Comparison of ENCODE assay signal across 12 cellular contexts in genomic region chr11:40227730-40228129, GRCh38.
DNase-seq lines count a peak whose midpoint lies in the region; ATAC-seq, FAIRE-seq and TF ChIP-seq lines count a peak whose summit lies in the region.
"Had no signal": no experiment of that assay in that cellular context is flagged by ENCODE, and none has a peak within 500 bp of the region (broad histone marks: within the 10 kb centered on the region; RNA-seq: fewer than 3 reads in every experiment).

No MANE protein-coding gene starts in this region.

- no peaks in the 10 kb centered on the region for H3K9me3 ChIP-seq in astrocyte (ENCODE audit: insufficient read depth, low read depth, low read length)
- no peaks in the 10 kb centered on the region for H3K9me3 ChIP-seq in hepatocyte (ENCODE audit: low read depth)
- H3K9me3 ChIP-seq in BE2C, result no peaks in the 10 kb centered on the region

- no peaks in the 10 kb centered on the region for H3K36me3 ChIP-seq in astrocyte (ENCODE audit: insufficient read depth, low read length)
- H3K36me3 ChIP-seq in hepatocyte (replicated peaks; ENCODE audit: insufficient read depth, low read depth), result no peaks in the 10 kb centered on the region
- H3K36me3 ChIP-seq in BE2C, result no peaks in the 10 kb centered on the region

- H3K27me3 ChIP-seq in astrocyte (ENCODE audit: insufficient read depth, low read length), result no peaks in the 10 kb centered on the region
- H3K27me3 ChIP-seq in hepatocyte, result no peaks in the 10 kb centered on the region
- no peaks in the 10 kb centered on the region for H3K27me3 ChIP-seq in BE2C

- H3K4me3 Mint-ChIP-seq in astrocyte (ENCODE audit: unreplicated experiment), result no peak overlapping the region

- FAIRE-seq in astrocyte (lab: Jason Lieb, UNC), result no peak
- FAIRE-seq: TTC549 had no signal

- peak; percentile 6 for DNase-seq in astrocyte (ENCODE audit: low read depth)
- no peak for DNase-seq in hepatocyte (ENCODE audit: low spot score)
- no peak for DNase-seq in foreskin melanocyte
- DNase-seq in SHP77 treated with DMSO at 0.1 percent for 48 hours (lab: John Stamatoyannopoulos, UW), result no peak
- DNase-seq in BE2C, result no peak
- DNase-seq: GDM1, NCI-H345 had no signal

- H3K36me3 Mint-ChIP-seq in astrocyte (ENCODE audit: low read depth, unreplicated experiment), result peaks cover 2% of the 10 kb centered on the region

- H3K9me2 ChIP-seq in hepatocyte (replicated peaks; ENCODE audit: insufficient read depth), result no peaks in the 10 kb centered on the region

- H2AFZ ChIP-seq in astrocyte (ENCODE audit: low read depth, low read length) (no peak overlapping the region), hepatocyte (no peak overlapping the region)

- TF ChIP-seq CTCF in astrocyte (IDR thresholded peaks at IDR 0.05; ENCODE audit: insufficient read depth, low read depth, low read length) (no peak), hepatocyte (IDR thresholded peaks at IDR 0.05; ENCODE audit: poor library complexity) (no peak), BE2C (IDR thresholded peaks at IDR 0.05; ENCODE audit: low read depth, low read length) (no peak)

- H3K9ac ChIP-seq in astrocyte (ENCODE audit: low read length), result no peak overlapping the region

- H3K4me3 ChIP-seq in astrocyte (ENCODE audit: insufficient read depth, low read depth, low read length), result no peak overlapping the region
- H3K4me3 ChIP-seq in hepatocyte, result no peak overlapping the region
- no peak overlapping the region for H3K4me3 ChIP-seq in BE2C (ENCODE audit: low read depth, low read length)

- H3K4me1 ChIP-seq in astrocyte (ENCODE audit: insufficient read depth, low read length) (no peaks in the 10 kb centered on the region), hepatocyte (ENCODE audit: insufficient read depth) (no peaks in the 10 kb centered on the region), BE2C (no peaks in the 10 kb centered on the region)

- peaks cover 9% of the 10 kb centered on the region for H3K4me1 Mint-ChIP-seq in astrocyte (ENCODE audit: low read depth, unreplicated experiment)

- H3K27ac ChIP-seq in astrocyte (ENCODE audit: low read depth, low read length), result no peak overlapping the region
- H3K27ac ChIP-seq in hepatocyte, result no peak overlapping the region
- H3K27ac ChIP-seq: RWPE1 had no signal

- ATAC-seq in GM18868 (IDR thresholded peaks at IDR 0.05; ENCODE audit: unreplicated experiment) (peak; percentile 92), GM21528 (IDR thresholded peaks at IDR 0.05; ENCODE audit: low FRiP score, unreplicated experiment) (peak; percentile 96), HG03060 (IDR thresholded peaks at IDR 0.05; ENCODE audit: low read depth, unreplicated experiment) (peak; percentile 97)

- H3K27me3 Mint-ChIP-seq in astrocyte (ENCODE audit: low read depth, unreplicated experiment), result no peaks in the 10 kb centered on the region

- H3K4me2 ChIP-seq in astrocyte (ENCODE audit: low read length) (no peak overlapping the region), hepatocyte (no peak overlapping the region)

- no peaks in the 10 kb centered on the region for H4K20me1 ChIP-seq in astrocyte (ENCODE audit: insufficient read depth, low read length)
- H4K20me1 ChIP-seq in hepatocyte (ENCODE audit: insufficient read depth, poor library complexity, severe bottlenecking), result no peaks in the 10 kb centered on the region

- H3K9me3 Mint-ChIP-seq in astrocyte (ENCODE audit: unreplicated experiment), result no peaks in the 10 kb centered on the region

- H3K27ac Mint-ChIP-seq in astrocyte (ENCODE audit: unreplicated experiment), result no peak overlapping the region

- H3K79me2 ChIP-seq in astrocyte (ENCODE audit: insufficient read depth, low read length), result no peaks in the 10 kb centered on the region
- H3K79me2 ChIP-seq in hepatocyte, result no peaks in the 10 kb centered on the region
